In genomic region chr16:5895137-5895536, GRCh38 we compare ENCODE assay signal across 23 cellular contexts.
"Had no signal": no experiment of that assay in that cellular context is flagged by ENCODE, and none has a peak within 500 bp of the region (broad histone marks: within the 10 kb centered on the region; RNA-seq: fewer than 3 reads in every experiment).

No MANE protein-coding gene starts in this region.

- H3K27ac ChIP-seq: adrenal gland, ascending aorta, left ventricle myocardium inferior, neutrophil, pancreas, right lobe of liver, skin epidermis, stomach, vagina had no signal

- H3K4me3 ChIP-seq: adrenal gland, ascending aorta, left ventricle myocardium inferior, pancreas, right lobe of liver, skin epidermis, stomach, vagina had no signal

- ATAC-seq: activated CD4-positive, alpha-beta T cell treated with anti-CD3 and anti-CD28 coated beads for 36 hours; activated T-helper 17 cell treated with anti-CD3 and anti-CD28 coated beads, Interleukin-2, amount 50 U/mL, for 72 hours; natural killer cell treated with Interleukin-12 subunit alpha and Interleukin-12 subunit beta and Interleukin-15 and Interleukin-18, amount 100 ng/mL, for 72 hours; pancreas; right lobe of liver had no signal

- DNase-seq: activated B cell treated with CpG ODN at 0.5 μM for 24 hours; activated CD4-positive, alpha-beta T cell treated with anti-CD3 and anti-CD28 coated beads for 36 hours; activated CD4-positive, alpha-beta T cell treated with anti-CD3 and anti-CD28 coated beads, Interleukin-2, amount 50 U/mL, for 4 hours; activated CD8-positive, alpha-beta memory T cell treated with anti-CD3 and anti-CD28 coated beads for 24 hours; activated CD8-positive, alpha-beta memory T cell treated with anti-CD3 and anti-CD28 coated beads, Interleukin-2, amount 50 U/mL, for 4 hours; activated naive CD4-positive, alpha-beta T cell; activated T-cell treated with anti-CD3 and anti-CD28 coated beads, Interleukin-2, amount 50 U/mL, for 24 hours; adrenal gland; foreskin fibroblast; left ventricle myocardium inferior; midbrain; pancreas; right lobe of liver; stimulated activated CD4-positive, alpha-beta T cell treated with anti-CD3 and anti-CD28 coated beads, Interleukin-1b, Interleukin-23, amount 100 ng/mL, for 48 hours; stomach; T1000; trophoblast cell had no signal

- H3K36me3 ChIP-seq: adrenal gland, ascending aorta, left ventricle myocardium inferior, neutrophil, pancreas, right lobe of liver, stomach, vagina had no signal

- H3K9me3 ChIP-seq: adrenal gland, neutrophil, pancreas, right lobe of liver, vagina had no signal

- H3K4me1 ChIP-seq: adrenal gland, ascending aorta, left ventricle myocardium inferior, pancreas, right lobe of liver, stomach, vagina had no signal

- H3K27me3 ChIP-seq: adrenal gland, ascending aorta, neutrophil, pancreas, right lobe of liver, stomach, vagina had no signal
